Comparison of ENCODE assay signal across 9 cellular contexts in the genomic region with DNA sequence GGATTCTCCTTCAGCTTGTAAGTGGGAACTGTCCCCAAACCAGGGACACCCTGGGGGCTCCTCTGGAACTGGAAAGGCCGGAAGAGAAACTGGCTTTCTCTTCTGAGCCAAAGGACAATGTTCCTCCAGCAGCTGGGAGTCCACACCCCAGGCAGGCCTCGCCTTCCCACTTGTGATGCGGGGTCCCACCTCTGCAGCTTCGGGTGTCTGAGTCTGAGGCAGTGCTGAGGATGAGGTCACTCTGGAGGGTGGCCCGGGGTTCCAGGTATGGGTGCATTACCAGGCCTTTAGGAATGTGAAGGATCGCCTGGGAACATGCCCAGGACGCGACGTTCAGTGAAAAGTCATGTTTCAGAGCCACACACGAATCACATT. TPM values are rescaled to one million over a fixed set of nuclear protein-coding genes. Genes with fewer than 3 reads are reported as not detected.
A peak's percentile ranks its signal among the peaks of the same experiment; 100 is the strongest.
DNase-seq lines count a peak whose midpoint lies in the region; ATAC-seq and TF ChIP-seq lines count a peak whose summit lies in the region.
"Had no signal": no experiment of that assay in that cellular context is flagged by ENCODE, and none has a peak within 500 bp of the region (broad histone marks: within the 10 kb centered on the region; RNA-seq: fewer than 3 reads in every experiment).

No MANE protein-coding gene starts in this region.

- H2AK5ac ChIP-seq in mesenchymal stem cell (ENCODE audit: low read length, severe bottlenecking) = no peak overlapping the region

- no peak for ATAC-seq in activated naive CD8-positive, alpha-beta T cell treated with anti-CD3 and anti-CD28 coated beads, Interleukin-2, amount 10 ng/mL, durations not matched to agents 7 days and 5 days (ENCODE audit: low read depth)
- no peak for ATAC-seq in GM19395 (IDR thresholded peaks at IDR 0.05; ENCODE audit: unreplicated experiment)
- ATAC-seq in GM21360 (IDR thresholded peaks at IDR 0.05; ENCODE audit: unreplicated experiment) = no peak
- no peak for ATAC-seq in HG02798 (IDR thresholded peaks at IDR 0.05; ENCODE audit: poor library complexity, unreplicated experiment)

- H3K9ac ChIP-seq in mesenchymal stem cell (ENCODE audit: low read length) = peak overlapping the region; percentile 43

- no peak overlapping the region for H3K4me2 ChIP-seq in mesenchymal stem cell (ENCODE audit: low read length, poor library complexity, severe bottlenecking)

- H3K18ac ChIP-seq in mesenchymal stem cell (ENCODE audit: low read depth in 1 of 2, low read length in 2 of 2) = no peak overlapping the region

- peaks cover 16% of the 10 kb centered on the region for H3K27me3 Mint-ChIP-seq in activated naive CD8-positive, alpha-beta T cell treated with anti-CD3 and anti-CD28 coated beads, Interleukin-2, amount 10 ng/mL, durations not matched to agents 7 days and 5 days
- H3K27me3 Mint-ChIP-seq in activated naive CD8-positive, alpha-beta T cell treated with anti-CD3 and anti-CD28 coated beads for 36 hours = peaks cover 27% of the 10 kb centered on the region
- H3K27me3 Mint-ChIP-seq in chondrocyte (ENCODE audit: low read depth) (no peaks in the 10 kb centered on the region), type B pancreatic cell (peaks cover 21% of the 10 kb centered on the region)

- H3K79me1 ChIP-seq in mesenchymal stem cell (replicated peaks; ENCODE audit: low read length, poor library complexity, severe bottlenecking) = no peaks in the 10 kb centered on the region

- H3K9me3 Mint-ChIP-seq in activated naive CD8-positive, alpha-beta T cell treated with anti-CD3 and anti-CD28 coated beads, Interleukin-2, amount 10 ng/mL, durations not matched to agents 7 days and 5 days = no peaks in the 10 kb centered on the region
- H3K9me3 Mint-ChIP-seq in activated naive CD8-positive, alpha-beta T cell treated with anti-CD3 and anti-CD28 coated beads for 36 hours = no peaks in the 10 kb centered on the region
- H3K9me3 Mint-ChIP-seq in chondrocyte (ENCODE audit: low read depth) (no peaks in the 10 kb centered on the region), type B pancreatic cell (no peaks in the 10 kb centered on the region)

- no peak overlapping the region for H3K27ac ChIP-seq in mesenchymal stem cell (ENCODE audit: low read length, poor library complexity, severe bottlenecking)

- H3K4me1 Mint-ChIP-seq in activated naive CD8-positive, alpha-beta T cell treated with anti-CD3 and anti-CD28 coated beads, Interleukin-2, amount 10 ng/mL, durations not matched to agents 7 days and 5 days = peaks cover 2% of the 10 kb centered on the region
- no peaks in the 10 kb centered on the region for H3K4me1 Mint-ChIP-seq in activated naive CD8-positive, alpha-beta T cell treated with anti-CD3 and anti-CD28 coated beads for 36 hours
- H3K4me1 Mint-ChIP-seq in chondrocyte (ENCODE audit: low read depth) (peaks cover 13% of the 10 kb centered on the region), type B pancreatic cell (ENCODE audit: unreplicated experiment) (peaks cover 10% of the 10 kb centered on the region)

- H3K9me3 ChIP-seq in mesenchymal stem cell (ENCODE audit: control insufficient read depth, low read length) = no peaks in the 10 kb centered on the region

- H2BK12ac ChIP-seq in mesenchymal stem cell (ENCODE audit: low read length in 2 of 2) = no peak overlapping the region

- H4K8ac ChIP-seq in mesenchymal stem cell (ENCODE audit: low read length) = no peak overlapping the region

- 66% methylated on average over 10 of the region's 10 CpGs for WGBS in mesenchymal stem cell

- H3K4me1 ChIP-seq in mesenchymal stem cell (ENCODE audit: control insufficient read depth, insufficient read depth, low read depth, low read length) = peaks cover 21% of the 10 kb centered on the region

- no peaks in the 10 kb centered on the region for H3K36me3 Mint-ChIP-seq in activated naive CD8-positive, alpha-beta T cell treated with anti-CD3 and anti-CD28 coated beads, Interleukin-2, amount 10 ng/mL, durations not matched to agents 7 days and 5 days
- no peaks in the 10 kb centered on the region for H3K36me3 Mint-ChIP-seq in activated naive CD8-positive, alpha-beta T cell treated with anti-CD3 and anti-CD28 coated beads for 36 hours
- H3K36me3 Mint-ChIP-seq in chondrocyte (ENCODE audit: low read depth) = no peaks in the 10 kb centered on the region
- H3K36me3 Mint-ChIP-seq in type B pancreatic cell = no peaks in the 10 kb centered on the region

- H3K23ac ChIP-seq in mesenchymal stem cell (ENCODE audit: low read length in 2 of 2) = no peak overlapping the region

- H2BK15ac ChIP-seq in mesenchymal stem cell (ENCODE audit: low read depth, poor library complexity, severe bottlenecking) = no peak overlapping the region

- TF ChIP-seq CTCF in chondrocyte (IDR thresholded peaks at IDR 0.05) = no peak
- no peak for TF ChIP-seq CTCF in type B pancreatic cell (conservative IDR thresholded peaks at IDR 0.05)

- DNase-seq in activated naive CD8-positive, alpha-beta T cell treated with anti-CD3 and anti-CD28 coated beads, Interleukin-2, amount 10 ng/mL, durations not matched to agents 7 days and 5 days = no peak
- DNase-seq in activated naive CD8-positive, alpha-beta T cell treated with anti-CD3 and anti-CD28 coated beads for 36 hours = no peak
- DNase-seq in chondrocyte (ENCODE audit: low spot score) (peak; percentile 77), mesenchymal stem cell (no peak), type B pancreatic cell (ENCODE audit: extremely low spot score, unreplicated experiment) (no peak)
- DNase-seq: COR-L47 had no signal

- H3K4me3 Mint-ChIP-seq in activated naive CD8-positive, alpha-beta T cell treated with anti-CD3 and anti-CD28 coated beads, Interleukin-2, amount 10 ng/mL, durations not matched to agents 7 days and 5 days = peak overlapping the region; percentile 52
- no peak overlapping the region for H3K4me3 Mint-ChIP-seq in activated naive CD8-positive, alpha-beta T cell treated with anti-CD3 and anti-CD28 coated beads for 36 hours
- peak overlapping the region; percentile 55 for H3K4me3 Mint-ChIP-seq in chondrocyte (ENCODE audit: unreplicated experiment)
- H3K4me3 Mint-ChIP-seq in type B pancreatic cell = peak overlapping the region; percentile 74

- no peak overlapping the region for H2BK5ac ChIP-seq in mesenchymal stem cell (ENCODE audit: low read depth, low read length, poor library complexity, severe bottlenecking)

- no peak overlapping the region for H2AFZ ChIP-seq in mesenchymal stem cell (ENCODE audit: low read depth, low read length)

- H3K14ac ChIP-seq in mesenchymal stem cell (ENCODE audit: low read length in 2 of 2) = no peak overlapping the region

- H3K27ac Mint-ChIP-seq in activated naive CD8-positive, alpha-beta T cell treated with anti-CD3 and anti-CD28 coated beads, Interleukin-2, amount 10 ng/mL, durations not matched to agents 7 days and 5 days = no peak overlapping the region
- no peak overlapping the region for H3K27ac Mint-ChIP-seq in activated naive CD8-positive, alpha-beta T cell treated with anti-CD3 and anti-CD28 coated beads for 36 hours
- H3K27ac Mint-ChIP-seq in chondrocyte (ENCODE audit: unreplicated experiment) (no peak overlapping the region), type B pancreatic cell (peak overlapping the region; percentile 76)

- no peak overlapping the region for H4K91ac ChIP-seq in mesenchymal stem cell (ENCODE audit: low read length)

- peak overlapping the region in 1 of 2 experiments; percentile 69 for H3K4me3 ChIP-seq in mesenchymal stem cell (ENCODE audit: insufficient read depth in 1 of 2, low read depth in 1 of 2, low read length in 2 of 2)

- no peaks in the 10 kb centered on the region for H3K36me3 ChIP-seq in mesenchymal stem cell (ENCODE audit: control insufficient read depth in 1 of 2, insufficient read depth in 2 of 2, low read depth in 1 of 2, low read length in 2 of 2)

- H3K27me3 ChIP-seq in mesenchymal stem cell (ENCODE audit: control insufficient read depth in 1 of 2, insufficient read depth in 1 of 2, low read length in 2 of 2) = peaks cover 9 to 43% of the 10 kb centered on the region in 2 experiments

- H3K4ac ChIP-seq in mesenchymal stem cell (ENCODE audit: low read depth in 1 of 2, low read length in 2 of 2) = no peak overlapping the region

- POLR2A ChIA-PET in activated naive CD8-positive, alpha-beta T cell treated with anti-CD3 and anti-CD28 coated beads, Interleukin-2, amount 10 ng/mL, durations not matched to agents 7 days and 5 days (lab: Charles Lee) = no interaction called here

- H2BK120ac ChIP-seq in mesenchymal stem cell (ENCODE audit: low read depth, low read length) = no peak overlapping the region

RNA-seq across cellular contexts. Expression of gene BOK, which starts 18.2 kb away (rescaled TPM):
- total RNA-seq in activated naive CD8-positive, alpha-beta T cell treated with anti-CD3 and anti-CD28 coated beads, Interleukin-2, amount 10 ng/mL, durations not matched to agents 7 days and 5 days = not detected
- under 1 TPM in 1 of 2 experiments, not detected in 1; 0.08 TPM for total RNA-seq in activated naive CD8-positive, alpha-beta T cell treated with anti-CD3 and anti-CD28 coated beads for 36 hours
- total RNA-seq in chondrocyte (28.5 to 46.8 TPM (median 44.6 TPM) in 3 replicates), type B pancreatic cell (ENCODE audit: low replicate concordance) (41.5 and 108 TPM in 2 replicates)
- polyA plus RNA-seq in mesenchymal stem cell (2013, experiment 1 of 2) = 16.6 TPM
- polyA plus RNA-seq in mesenchymal stem cell (2013, experiment 2 of 2) = 17.5 TPM

RNA-seq across cellular contexts. Expression of gene STK25, which starts 32.0 kb away (rescaled TPM):
- total RNA-seq in activated naive CD8-positive, alpha-beta T cell treated with anti-CD3 and anti-CD28 coated beads, Interleukin-2, amount 10 ng/mL, durations not matched to agents 7 days and 5 days = 100 to 1,000 TPM; 156 to 162 TPM
- 10 to 100 TPM; 86.2 to 87.7 TPM for total RNA-seq in activated naive CD8-positive, alpha-beta T cell treated with anti-CD3 and anti-CD28 coated beads for 36 hours
- total RNA-seq in chondrocyte (158 to 174 TPM (median 169 TPM) in 3 replicates), type B pancreatic cell (ENCODE audit: low replicate concordance) (182 and 198 TPM in 2 replicates)
- polyA plus RNA-seq in mesenchymal stem cell (2013, experiment 1 of 2) = 86.3 TPM
- 82.9 TPM for polyA plus RNA-seq in mesenchymal stem cell (2013, experiment 2 of 2)

Comparison
In these comparisons a context has a peak if more than half of its experiments do, and no peak if none do; other contexts are left out.
1. RNA of gene BOK, which starts 18.2 kb away (total RNA-seq): 28.5 to 46.8 TPM in chondrocyte and 41.5 to 108 TPM in type B pancreatic cell; not detected in activated naive CD8-positive, alpha-beta T cell treated with anti-CD3 and anti-CD28 coated beads, Interleukin-2, amount 10 ng/mL, durations not matched to agents 7 days and 5 days and 0.08 TPM in activated naive CD8-positive, alpha-beta T cell treated with anti-CD3 and anti-CD28 coated beads for 36 hours; every median in the first group is over 10 times any median in the second.